Comparison of ENCODE assay signal across 8 cellular contexts in genomic region chr6:30557683-30557981, GRCh38. TPM values are rescaled to one million over a fixed set of nuclear protein-coding genes. Genes with fewer than 3 reads are reported as not detected.
DNase-seq lines count a peak whose midpoint lies in the region; ATAC-seq, FAIRE-seq and TF ChIP-seq lines count a peak whose summit lies in the region.

No MANE protein-coding gene starts in this region.

- TF ChIP-seq EP300 in gastroesophageal sphincter (IDR thresholded peaks at IDR 0.05), result no peak

- no peaks in the 10 kb centered on the region for H3F3A ChIP-seq in GM23248 (ENCODE audit: insufficient read depth)

- H3K4me1 ChIP-seq in GM23248 (ENCODE audit: insufficient read depth), result peaks cover 8% of the 10 kb centered on the region; the same call in 1 of the 2 replicates
- H3K4me1 ChIP-seq in gastroesophageal sphincter, result peaks cover 0 to 40% (median 18%) of the 10 kb centered on the region in 3 donors
- peaks cover 2 to 3% of the 10 kb centered on the region in 2 donors for H3K4me1 ChIP-seq in small intestine (ENCODE audit: control insufficient read depth in 2 of 2, insufficient read depth in 1 of 2, low read depth in 1 of 2, low read length in 1 of 2)

- no peaks in the 10 kb centered on the region for H3K27me3 ChIP-seq in GM23248 (replicated peaks; ENCODE audit: insufficient read depth)
- H3K27me3 ChIP-seq in gastroesophageal sphincter, result no peaks in the 10 kb centered on the region
- no peaks in the 10 kb centered on the region for H3K27me3 ChIP-seq in small intestine (ENCODE audit: control insufficient read depth in 2 of 2, insufficient read depth in 2 of 2, low read length in 2 of 2)

- no peak for TF ChIP-seq POLR2A in gastroesophageal sphincter (IDR thresholded peaks at IDR 0.05)

- H2AFZ ChIP-seq in GM23248, result peak overlapping the region; percentile 92

- intact Hi-C loops in activated B cell treated with CpG ODN at 0.5 μM for 24 hours (cut with micrococcal nuclease), result loop anchor here (1.0 to 10.0 kb wide), 4 partner anchors 125 to 1063 kb away; partner anchors contain the start of genes PPP1R11, PRRC2A and TRIM26

- WGBS in GM23248 (ENCODE audit: low coverage in 1 of 2, low lambda C conversion rate in 2 of 2, missing lambda C conversion rate in 2 of 2), 2 experiments, result 28 to 36% methylated on average over 6 of the region's 6 CpGs
- WGBS in gastroesophageal sphincter (ENCODE audit: low coverage in 1 of 2), 2 donors, result 2 to 5% methylated on average over 6 of the region's 6 CpGs
- WGBS in small intestine, 3 donors, result 1 to 6% (median 2%) methylated on average over 6 of the region's 6 CpGs

- H3K9me3 Mint-ChIP-seq in activated B cell treated with CpG ODN at 0.5 μM for 24 hours, result no peaks in the 10 kb centered on the region

- peak overlapping the region; percentile 96 for H3K9ac ChIP-seq in GM23248

- in situ Hi-C loops in GM23248 (cut with MboI), result no loop called here

- H4K20me1 ChIP-seq in GM23248 (ENCODE audit: insufficient read depth), result no peaks in the 10 kb centered on the region

- POLR2A ChIA-PET in activated B cell treated with CpG ODN at 0.5 μM for 24 hours (lab: Charles Lee), result interaction anchor here (0.6 to 5.3 kb wide), 20 partner anchors 9 to 430 kb away, joined by 3 to 63 read pairs (median 6); partner anchors contain the start of genes ABCF1, MDC1, MRPS18B and PPP1R10

- FAIRE-seq in small intestine (lab: Jason Lieb, UNC), result no peak

- no peaks in the 10 kb centered on the region for H3K9me3 ChIP-seq in GM23248 (ENCODE audit: low read depth)
- H3K9me3 ChIP-seq in gastroesophageal sphincter, result no peaks in the 10 kb centered on the region
- H3K9me3 ChIP-seq in small intestine (ENCODE audit: control insufficient read depth, low read depth), result no peaks in the 10 kb centered on the region

- peaks cover 63% of the 10 kb centered on the region for H3K36me3 Mint-ChIP-seq in activated B cell treated with CpG ODN at 0.5 μM for 24 hours (ENCODE audit: low read depth)

- peaks cover 72% of the 10 kb centered on the region for H3K79me2 ChIP-seq in GM23248 (ENCODE audit: insufficient read depth)

- H3K4me3 ChIP-seq in GM23248 (peak overlapping the region; percentile 95), gastroesophageal sphincter (peak overlapping the region; percentile 67 to 96), small intestine (ENCODE audit: low read depth in 1 of 2, low read length in 2 of 2) (peak overlapping the region; percentile 67 to 72)

- peak overlapping the region; percentile 94 for H3K4me3 Mint-ChIP-seq in activated B cell treated with CpG ODN at 0.5 μM for 24 hours

- peak overlapping the region; percentile 97 for H3K4me2 ChIP-seq in GM23248 (ENCODE audit: unreplicated experiment)

- CTCF ChIA-PET in activated B cell treated with CpG ODN at 0.5 μM for 24 hours (lab: Charles Lee), result interaction anchor here (1.2 to 2.7 kb wide), 5 partner anchors 13 to 173 kb away, joined by 4 to 14 read pairs (median 5); no protein-coding TSS in a partner anchor

- no peaks in the 10 kb centered on the region for H3K27me3 Mint-ChIP-seq in activated B cell treated with CpG ODN at 0.5 μM for 24 hours

- no peak for TF ChIP-seq CTCF in 22Rv1 (IDR thresholded peaks at IDR 0.05)
- no peak for TF ChIP-seq CTCF in activated B cell treated with CpG ODN at 0.5 μM for 24 hours (IDR thresholded peaks at IDR 0.05)
- no peak for TF ChIP-seq CTCF in gastroesophageal sphincter (IDR thresholded peaks at IDR 0.05)

- H3K27ac Mint-ChIP-seq in activated B cell treated with CpG ODN at 0.5 μM for 24 hours, result peak overlapping the region; percentile 97

- H3K9me2 ChIP-seq in GM23248 (ENCODE audit: insufficient read depth), result no peaks in the 10 kb centered on the region

- H3K36me3 ChIP-seq in GM23248 (ENCODE audit: low read depth) (peaks cover 10% of the 10 kb centered on the region; the same call in 1 of the 2 replicates), gastroesophageal sphincter (peaks cover 0 to 40% of the 10 kb centered on the region in 2 donors), small intestine (ENCODE audit: control insufficient read depth in 2 of 2, insufficient read depth in 2 of 2, low read length in 2 of 2) (peaks cover 0 to 4% of the 10 kb centered on the region in 2 donors)

- H3K27ac ChIP-seq in 22Rv1 (peak overlapping the region; percentile 95), GM23248 (peak overlapping the region; percentile 96), gastroesophageal sphincter (peak overlapping the region; percentile 90 to 100 (median 98)), small intestine (ENCODE audit: low read depth in 1 of 2, low read length in 1 of 2) (peak overlapping the region; percentile 51 to 99)

- DNase-seq in GM23248 (no peak), activated B cell treated with CpG ODN at 0.5 μM for 24 hours (no peak), small intestine (peak; percentile 37), iPS-NIHi7 (ENCODE audit: extremely low spot score) (no peak)

- H3K4me1 Mint-ChIP-seq in activated B cell treated with CpG ODN at 0.5 μM for 24 hours, result peaks cover 40% of the 10 kb centered on the region

- ATAC-seq in activated B cell treated with CpG ODN at 0.5 μM for 24 hours (ENCODE audit: low read depth) (no peak), gastroesophageal sphincter (no peak), HG02885 (IDR thresholded peaks at IDR 0.05; ENCODE audit: poor library complexity, unreplicated experiment) (no peak), HG03354 (IDR thresholded peaks at IDR 0.05; ENCODE audit: poor library complexity, severe bottlenecking, unreplicated experiment) (no peak)

RNA-seq across cellular contexts. Expression of gene PRR3, which starts 0.5 kb away (rescaled TPM):
- total RNA-seq in GM23248 (2014; rRNA removed; shearing (Covaris generic)), result 5.2 and 6.5 TPM in 2 replicates
- 7.1 and 7.3 TPM in 2 replicates for polyA plus RNA-seq in GM23248 (2016; fragmentation: Nextera tagmentation; extraction: Ambion mirVana)
- 24.1 and 29.5 TPM in 2 replicates for total RNA-seq in activated B cell treated with CpG ODN at 0.5 μM for 24 hours
- total RNA-seq in gastroesophageal sphincter, result 10 to 100 TPM in 2 of 4 donors, 1 to 10 TPM in 2; 3.5 to 21.6 (median 7.9) TPM
- 1 to 10 TPM; 3.6 to 6.1 (median 4.1) TPM for polyA plus RNA-seq in small intestine

RNA-seq across cellular contexts. Expression of gene GNL1, which starts 1.3 kb away (rescaled TPM):
- total RNA-seq in GM23248 (2014; rRNA removed; shearing (Covaris generic)), result 62.3 and 64.8 TPM in 2 replicates
- 72.1 and 78.9 TPM in 2 replicates for polyA plus RNA-seq in GM23248 (2016; fragmentation: Nextera tagmentation; extraction: Ambion mirVana)
- 67.2 and 67.4 TPM in 2 replicates for total RNA-seq in activated B cell treated with CpG ODN at 0.5 μM for 24 hours
- total RNA-seq in gastroesophageal sphincter, result 10 to 100 TPM; 39.2 to 48.3 (median 42.4) TPM
- polyA plus RNA-seq in small intestine, result 10 to 100 TPM; 25.9 to 46.7 (median 39.4) TPM

RNA-seq across cellular contexts. Expression of gene ABCF1, which starts 13.6 kb away (rescaled TPM):
- 31.3 and 42.0 TPM in 2 replicates for total RNA-seq in GM23248 (2014; rRNA removed; shearing (Covaris generic))
- polyA plus RNA-seq in GM23248 (2016; fragmentation: Nextera tagmentation; extraction: Ambion mirVana) (35.5 and 39.7 TPM in 2 replicates), small intestine (10 to 100 TPM; 30.0 to 40.6 (median 37.0) TPM)
- total RNA-seq in activated B cell treated with CpG ODN at 0.5 μM for 24 hours (93.7 and 94.5 TPM in 2 replicates), gastroesophageal sphincter (10 to 100 TPM; 42.8 to 63.6 (median 47.4) TPM)

RNA-seq across cellular contexts. Expression of gene PPP1R10, which starts 59.4 kb away (rescaled TPM):
- 23.9 and 27.3 TPM in 2 replicates for total RNA-seq in GM23248 (2014; rRNA removed; shearing (Covaris generic))
- polyA plus RNA-seq in GM23248 (2016; fragmentation: Nextera tagmentation; extraction: Ambion mirVana) (23.6 and 32.7 TPM in 2 replicates), small intestine (10 to 100 TPM; 21.3 to 35.1 (median 30.0) TPM)
- total RNA-seq in activated B cell treated with CpG ODN at 0.5 μM for 24 hours (85.6 and 112 TPM in 2 replicates), gastroesophageal sphincter (10 to 100 TPM; 26.7 to 50.4 (median 37.9) TPM)
